ENCODE assay signal across 16 cellular contexts in genomic region chr13:28204690-28205443, GRCh38.
DNase-seq lines count a peak whose midpoint lies in the region; ATAC-seq and TF ChIP-seq lines count a peak whose summit lies in the region.
"Had no signal": no experiment of that assay in that cellular context is flagged by ENCODE, and none has a peak within 500 bp of the region (broad histone marks: within the 10 kb centered on the region; RNA-seq: fewer than 3 reads in every experiment).

No MANE protein-coding gene starts in this region.

- H3K27me3 ChIP-seq in vagina (no peaks in the 10 kb centered on the region), osteoblast (ENCODE audit: insufficient read depth, low read length) (no peaks in the 10 kb centered on the region)
- H3K27me3 ChIP-seq: upper lobe of right lung had no signal

- H2AFZ ChIP-seq in osteoblast (ENCODE audit: low read length): no peak overlapping the region
- H2AFZ ChIP-seq: parathyroid adenoma had no signal

- no peaks in the 10 kb centered on the region for H3K4me1 ChIP-seq in vagina
- no peaks in the 10 kb centered on the region for H3K4me1 ChIP-seq in osteoblast (ENCODE audit: insufficient read depth, low read length)
- H3K4me1 ChIP-seq: parathyroid adenoma, upper lobe of right lung had no signal

- H3K4me2 ChIP-seq in osteoblast (ENCODE audit: insufficient read depth, low read length): no peak overlapping the region

- H3K79me2 ChIP-seq in osteoblast (ENCODE audit: insufficient read depth, low read length): no peaks in the 10 kb centered on the region
- H3K79me2 ChIP-seq: parathyroid adenoma had no signal

- H3K9me3 ChIP-seq in vagina: no peaks in the 10 kb centered on the region
- H3K9me3 ChIP-seq in osteoblast (ENCODE audit: low read depth, low read length): no peaks in the 10 kb centered on the region
- H3K9me3 ChIP-seq: upper lobe of right lung had no signal

- H3K4me3 ChIP-seq in vagina (no peak overlapping the region), osteoblast (ENCODE audit: insufficient read depth, low read length) (no peak overlapping the region)
- H3K4me3 ChIP-seq: upper lobe of right lung had no signal

- peak; percentile 5 to 13 (median 11) for DNase-seq in activated CD8-positive, alpha-beta memory T cell treated with anti-CD3 and anti-CD28 coated beads for 48 hours (ENCODE audit: low read depth in 2 of 3, low spot score in 2 of 3)
- no peak for DNase-seq in activated CD8-positive, alpha-beta memory T cell treated with anti-CD3 and anti-CD28 coated beads, Interleukin-2, amount 50 U/mL, for 4 hours
- peak; percentile 30 to 67 for DNase-seq in stimulated activated CD8-positive, alpha-beta memory T cell treated with anti-CD3 and anti-CD28 coated beads, Interleukin-7, amount 100 ng/mL, for 48 hours (ENCODE audit: extremely low read depth in 1 of 2, low read depth in 1 of 2)
- no peak for DNase-seq in naive thymus-derived CD8-positive, alpha-beta T cell
- no peak for DNase-seq in vagina (ENCODE audit: extremely low spot score in 2 of 2)
- no peak for DNase-seq in osteoblast (ENCODE audit: insufficient read length, low spot score, missing footprints)
- DNase-seq: central memory CD4-positive, alpha-beta T cell; DMS79 treated with DMSO at 0.1 percent for 48 hours; hypothalamus; KBM-7; mammary epithelial cell; NK-92 treated with Interleukin-12 subunit alpha and Interleukin-12 subunit beta, amount 100 ng/mL, for 24 hours; upper lobe of right lung had no signal

- H3K4me1 Mint-ChIP-seq in activated naive CD8-positive, alpha-beta T cell (ENCODE audit: low read depth): peaks cover 42% of the 10 kb centered on the region
- peaks cover 26 to 51% (median 40%) of the 10 kb centered on the region in 4 donors for H3K4me1 Mint-ChIP-seq in naive thymus-derived CD8-positive, alpha-beta T cell

- no peaks in the 10 kb centered on the region for H4K20me1 ChIP-seq in osteoblast (ENCODE audit: insufficient read depth, low read length)

- TF ChIP-seq CTCF in vagina (IDR thresholded peaks at IDR 0.05) (no peak), osteoblast (IDR thresholded peaks at IDR 0.05; ENCODE audit: extremely low read depth, low read depth, low read length) (no peak)

- no peak overlapping the region for H3K4me3 Mint-ChIP-seq in activated naive CD8-positive, alpha-beta T cell
- H3K4me3 Mint-ChIP-seq in naive thymus-derived CD8-positive, alpha-beta T cell: no peak overlapping the region

- H3K36me3 ChIP-seq in vagina (no peaks in the 10 kb centered on the region), osteoblast (ENCODE audit: insufficient read depth, low read length) (no peaks in the 10 kb centered on the region)
- H3K36me3 ChIP-seq: upper lobe of right lung had no signal

- no peaks in the 10 kb centered on the region for H3K27me3 Mint-ChIP-seq in activated naive CD8-positive, alpha-beta T cell
- no peaks in the 10 kb centered on the region for H3K27me3 Mint-ChIP-seq in naive thymus-derived CD8-positive, alpha-beta T cell

- H3K27ac ChIP-seq in vagina (no peak overlapping the region), osteoblast (ENCODE audit: low read depth, low read length) (no peak overlapping the region)
- H3K27ac ChIP-seq: parathyroid adenoma, upper lobe of right lung had no signal

- peak; percentile 45 for ATAC-seq in HG02884 (IDR thresholded peaks at IDR 0.05; ENCODE audit: unreplicated experiment)
- ATAC-seq in naive thymus-derived CD8-positive, alpha-beta T cell: no peak
- ATAC-seq: upper lobe of right lung had no signal

- H3K36me3 Mint-ChIP-seq in activated naive CD8-positive, alpha-beta T cell: peaks cover 16% of the 10 kb centered on the region
- peaks cover 12 to 81% (median 19%) of the 10 kb centered on the region in 3 donors for H3K36me3 Mint-ChIP-seq in naive thymus-derived CD8-positive, alpha-beta T cell

- H3K9me3 Mint-ChIP-seq in activated naive CD8-positive, alpha-beta T cell (ENCODE audit: low read depth): no peaks in the 10 kb centered on the region
- H3K9me3 Mint-ChIP-seq in naive thymus-derived CD8-positive, alpha-beta T cell: no peaks in the 10 kb centered on the region

- intact Hi-C loops in vagina (cut with DNase I): no loop called here

- no peak for TF ChIP-seq POLR2A in vagina (IDR thresholded peaks at IDR 0.05)

- H3K27ac Mint-ChIP-seq in activated naive CD8-positive, alpha-beta T cell: peak overlapping the region; percentile 24
- peak overlapping the region in 4 of 10 donors; percentile 1 to 70 (median 38) for H3K27ac Mint-ChIP-seq in naive thymus-derived CD8-positive, alpha-beta T cell

- POLR2A ChIA-PET in naive thymus-derived CD8-positive, alpha-beta T cell (lab: Charles Lee): interaction anchor here (0.7 kb wide), 1 partner anchor 72 kb away, joined by 7 read pairs; no protein-coding TSS in a partner anchor

Comparison
In these comparisons a context has a peak if more than half of its experiments do, and no peak if none do; other contexts are left out.
1. DNase-seq: peak in activated CD8-positive, alpha-beta memory T cell treated with anti-CD3 and anti-CD28 coated beads for 48 hours (3 of 3) and stimulated activated CD8-positive, alpha-beta memory T cell treated with anti-CD3 and anti-CD28 coated beads, Interleukin-7, amount 100 ng/mL, for 48 hours (2 of 2); none in activated CD8-positive, alpha-beta memory T cell treated with anti-CD3 and anti-CD28 coated beads, Interleukin-2, amount 50 U/mL, for 4 hours (single experiment), naive thymus-derived CD8-positive, alpha-beta T cell (0 of 10), vagina (0 of 2) and osteoblast (single experiment).